8 cellular contexts compared by ENCODE assay signal in genomic region chr10:21329995-21330627, GRCh38.
DNase-seq lines count a peak whose midpoint lies in the region; ATAC-seq and TF ChIP-seq lines count a peak whose summit lies in the region.

No MANE protein-coding gene starts in this region.

- no peak overlapping the region for H3K4me3 Mint-ChIP-seq in activated T-cell treated with anti-CD3 and anti-CD28 coated beads, Interleukin-2, amount 50 U/mL, for 24 hours
- H3K4me3 Mint-ChIP-seq in nephron progenitor cell, result no peak overlapping the region

- no peaks in the 10 kb centered on the region for H3K9me3 Mint-ChIP-seq in activated T-cell treated with anti-CD3 and anti-CD28 coated beads, Interleukin-2, amount 50 U/mL, for 24 hours
- H3K9me3 Mint-ChIP-seq in nephron progenitor cell, result no peaks in the 10 kb centered on the region

- no peaks in the 10 kb centered on the region for H3K27me3 ChIP-seq in BJ (ENCODE audit: control insufficient read depth, insufficient read depth, low read length)

- DNase-seq in BJ (ENCODE audit: low read depth) (peak; percentile 78), NCI-H2029 (lab: John Stamatoyannopoulos, UW) (peak; percentile 36), choroid plexus epithelial cell (ENCODE audit: low read depth) (peak; percentile 94), lung microvascular endothelial cell (ENCODE audit: low read depth in 2 of 2) (peak; percentile 94 to 97), NCI-H526 (lab: John Stamatoyannopoulos, UW) (no peak), nephron progenitor cell (no peak)
- DNase-seq in activated T-cell treated with anti-CD3 and anti-CD28 coated beads, Interleukin-2, amount 50 U/mL, for 24 hours, result no peak

- CTCF ChIA-PET in BJ (lab: Yijun Ruan, JAX), result no interaction called here

- TF ChIP-seq CTCF in BJ (IDR thresholded peaks at IDR 0.05; ENCODE audit: insufficient read depth, low read depth, low read length), result no peak
- no peak for TF ChIP-seq CTCF in choroid plexus epithelial cell (conservative IDR thresholded peaks at IDR 0.05; ENCODE audit: low read depth, low read length)
- no peak for TF ChIP-seq CTCF in nephron progenitor cell (IDR thresholded peaks at IDR 0.05)

- no peaks in the 10 kb centered on the region for H3K36me3 ChIP-seq in BJ (ENCODE audit: control insufficient read depth, insufficient read depth, low read length)

- H3K27ac Mint-ChIP-seq in activated T-cell treated with anti-CD3 and anti-CD28 coated beads, Interleukin-2, amount 50 U/mL, for 24 hours, result no peak overlapping the region
- no peak overlapping the region for H3K27ac Mint-ChIP-seq in nephron progenitor cell

- peaks cover 6% of the 10 kb centered on the region for H3K27me3 Mint-ChIP-seq in activated T-cell treated with anti-CD3 and anti-CD28 coated beads, Interleukin-2, amount 50 U/mL, for 24 hours
- H3K27me3 Mint-ChIP-seq in nephron progenitor cell (ENCODE audit: low read depth, poor library complexity), result peaks cover 3% of the 10 kb centered on the region

- POLR2A ChIA-PET in BJ (lab: Charles Lee), result no interaction called here

- no peak overlapping the region for H3K4me3 ChIP-seq in BJ (ENCODE audit: low read depth, low read length)
- no peak overlapping the region for H3K4me3 ChIP-seq in choroid plexus epithelial cell (ENCODE audit: low read depth, low read length)

- ATAC-seq in HG03457 (IDR thresholded peaks at IDR 0.05; ENCODE audit: unreplicated experiment), result no peak

- no peaks in the 10 kb centered on the region for H3K4me1 Mint-ChIP-seq in activated T-cell treated with anti-CD3 and anti-CD28 coated beads, Interleukin-2, amount 50 U/mL, for 24 hours (ENCODE audit: low read depth)
- H3K4me1 Mint-ChIP-seq in nephron progenitor cell, result peaks cover 20% of the 10 kb centered on the region

- H3K36me3 Mint-ChIP-seq in activated T-cell treated with anti-CD3 and anti-CD28 coated beads, Interleukin-2, amount 50 U/mL, for 24 hours (ENCODE audit: low read depth), result no peaks in the 10 kb centered on the region
- no peaks in the 10 kb centered on the region for H3K36me3 Mint-ChIP-seq in nephron progenitor cell (ENCODE audit: low read depth)

Comparison
In these comparisons a context has a peak if more than half of its experiments do, and no peak if none do; other contexts are left out.
1. DNase-seq: peak in BJ (single experiment), NCI-H2029 (single experiment), choroid plexus epithelial cell (single experiment) and lung microvascular endothelial cell (2 of 2); none in activated T-cell treated with anti-CD3 and anti-CD28 coated beads, Interleukin-2, amount 50 U/mL, for 24 hours (single experiment), NCI-H526 (0 of 2) and nephron progenitor cell (single experiment).